ENCODE assay signal across 23 cellular contexts in the genomic region with DNA sequence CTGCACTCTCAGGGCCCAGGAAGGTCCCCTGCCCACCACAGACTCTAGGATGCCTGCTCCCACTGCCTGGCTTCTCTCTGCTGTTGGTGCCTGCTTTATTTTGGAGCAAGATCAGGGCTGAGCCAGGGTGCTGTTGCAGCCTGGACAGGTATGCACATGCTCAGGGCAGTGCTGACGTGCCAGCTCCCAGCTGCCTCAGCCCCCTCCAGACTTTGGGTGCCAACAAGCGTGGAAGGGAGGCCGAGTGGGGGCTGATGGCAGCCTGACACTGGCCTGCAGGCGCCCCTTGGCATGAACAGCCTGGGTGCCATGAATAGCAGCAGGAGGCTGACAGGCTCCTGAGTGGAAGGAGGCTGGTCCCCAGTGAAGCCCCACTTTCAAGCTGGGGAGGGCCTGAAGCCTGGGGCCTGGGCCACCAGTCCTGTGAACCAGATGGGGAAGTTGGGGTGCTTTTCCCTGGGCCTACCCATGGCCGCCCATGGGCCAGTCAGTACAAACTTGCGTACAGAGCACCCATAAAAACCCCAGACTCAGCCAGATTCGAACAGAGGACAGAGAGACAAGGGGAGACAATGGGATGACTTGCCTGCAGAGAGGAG. TPM values are rescaled to one million over a fixed set of nuclear protein-coding genes. Genes with fewer than 3 reads are reported as not detected.
"Had no signal": no experiment of that assay in that cellular context is flagged by ENCODE, and none has a peak within 500 bp of the region (broad histone marks: within the 10 kb centered on the region; RNA-seq: fewer than 3 reads in every experiment).

No MANE protein-coding gene starts in this region.

- ATAC-seq: activated CD8-positive, alpha-beta T cell treated with anti-CD3 and anti-CD28 coated beads, Interleukin-2, amount 10 ng/mL, durations not matched to agents 7 days and 5 days; stimulated activated memory B cell treated with anti-CD40 and anti-IgM and Interleukin-4, amounts not matched to agents 10 μg/mL and 1 μg/mL and 100 μg/mL, for 72 hours had no signal

- H3K27me3 ChIP-seq: body of pancreas, hepatocyte, pancreas, right lobe of liver, testis, vagina had no signal

- H3K27ac ChIP-seq: body of pancreas, hepatocyte, left ventricle myocardium inferior, pancreas, right lobe of liver, testis, vagina, WERI-Rb-1 had no signal

- H3K4me1 ChIP-seq: testis had no signal

- DNase-seq: activated CD4-positive, alpha-beta T cell treated with anti-CD3 and anti-CD28 coated beads for 1 hour; activated CD4-positive, alpha-beta T cell treated with anti-CD3 and anti-CD28 coated beads, Interleukin-2, amount 50 U/mL, for 1 hour; activated CD8-positive, alpha-beta T cell treated with anti-CD3 and anti-CD28 coated beads, Interleukin-2, amount 10 ng/mL, durations not matched to agents 7 days and 5 days; activated gamma-delta T cell; body of pancreas; effector CD4-positive, alpha-beta T cell; erythroblast; foreskin melanocyte; immature natural killer cell; kidney glomerular epithelial cell; left ventricle myocardium inferior; pancreas; right lobe of liver; small intestine; stimulated activated CD4-positive, alpha-beta T cell treated with anti-CD3 and anti-CD28 coated beads, Interleukin-15, amount 100 ng/mL, for 24 hours; testis; trophoblast cell; WERI-Rb-1 had no signal

RNA-seq across cellular contexts. Expression of a gene that starts 6.8 kb away (rescaled TPM):
- total RNA-seq: activated CD8-positive, alpha-beta T cell treated with anti-CD3 and anti-CD28 coated beads, Interleukin-2, amount 10 ng/mL, durations not matched to agents 7 days and 5 days; activated T-helper 1 cell treated with anti-CD3 and anti-CD28 coated beads, Interleukin-12 subunit alpha, Interleukin-12 subunit beta, Interleukin-2, Interleukin-4 antibody, amounts not matched to agents 30 ng/mL and 10 ng/mL and 1 ng/mL, durations not matched to agents 14 hours and 24 hours and 36 hours; cardiac septum; left ventricle myocardium inferior; vagina had no signal
- polyA plus RNA-seq: immature natural killer cell had no signal

RNA-seq across cellular contexts. Expression of a gene that starts 27.8 kb away (rescaled TPM):
- total RNA-seq: activated CD8-positive, alpha-beta T cell treated with anti-CD3 and anti-CD28 coated beads, Interleukin-2, amount 10 ng/mL, durations not matched to agents 7 days and 5 days; activated T-helper 1 cell treated with anti-CD3 and anti-CD28 coated beads, Interleukin-12 subunit alpha, Interleukin-12 subunit beta, Interleukin-2, Interleukin-4 antibody, amounts not matched to agents 30 ng/mL and 10 ng/mL and 1 ng/mL, durations not matched to agents 14 hours and 24 hours and 36 hours; cardiac septum; left ventricle myocardium inferior; vagina had no signal
- polyA plus RNA-seq: immature natural killer cell had no signal
